In genomic region chr1:187922255-187922654, GRCh38 we compare ENCODE assay signal across 9 cellular contexts.
"Had no signal": no experiment of that assay in that cellular context is flagged by ENCODE, and none has a peak within 500 bp of the region (broad histone marks: within the 10 kb centered on the region; RNA-seq: fewer than 3 reads in every experiment).

No MANE protein-coding gene starts in this region.

- H3K36me3 Mint-ChIP-seq: IgD-negative memory B cell had no signal

- H3K4me3 Mint-ChIP-seq: HFFc6, IgD-negative memory B cell had no signal

- DNase-seq: GM23248, GOT3, H7, HFFc6, KG1 had no signal

- H3K27ac Mint-ChIP-seq: HFFc6, IgD-negative memory B cell had no signal

- H3K36me3 ChIP-seq: HAP-1 had no signal

- H2AFZ ChIP-seq: GM23248 had no signal

- H3K9ac ChIP-seq: GM23248 had no signal

- H3K4me1 ChIP-seq: HAP-1 had no signal

- H3K27me3 Mint-ChIP-seq: IgD-negative memory B cell had no signal

- H3K4me1 Mint-ChIP-seq: IgD-negative memory B cell had no signal

- H3K27ac ChIP-seq: GM23248 had no signal

- FAIRE-seq: HTR-8/SVneo had no signal

- H3K4me3 ChIP-seq: GM23248, HAP-1 had no signal

- H3K9me3 ChIP-seq: HAP-1 had no signal

- ATAC-seq: HCT116 had no signal

- H3K9me3 Mint-ChIP-seq: HFFc6 had no signal
